ENCODE assay signal across 17 cellular contexts in the genomic region with DNA sequence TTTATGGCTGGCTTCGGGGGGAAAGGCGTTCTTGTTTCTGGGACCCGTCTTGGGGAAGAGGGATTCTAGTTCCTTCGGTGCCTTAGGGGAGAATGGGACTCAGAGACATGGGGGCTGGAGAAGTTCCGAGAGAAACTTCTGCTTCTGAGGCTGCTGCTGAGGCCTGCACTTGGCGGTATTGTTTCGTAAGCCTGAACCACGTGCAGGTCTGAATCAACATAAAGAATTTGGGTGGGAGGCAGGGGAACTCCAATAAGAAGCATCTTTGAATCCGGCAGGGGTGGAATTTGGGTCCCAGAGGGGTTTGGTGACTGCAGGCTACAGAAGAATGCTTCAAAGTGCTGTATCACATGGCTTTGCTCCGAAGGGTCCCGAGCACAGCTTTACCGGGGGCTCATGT. TPM values are rescaled to one million over a fixed set of nuclear protein-coding genes. Genes with fewer than 3 reads are reported as not detected.
DNase-seq lines count a peak whose midpoint lies in the region; ATAC-seq and TF ChIP-seq lines count a peak whose summit lies in the region.
"Had no signal": no experiment of that assay in that cellular context is flagged by ENCODE, and none has a peak within 500 bp of the region (broad histone marks: within the 10 kb centered on the region; RNA-seq: fewer than 3 reads in every experiment).

No MANE protein-coding gene starts in this region.

- peak; percentile 32 for DNase-seq in KBM-7
- no peak for DNase-seq in SK-N-MC (ENCODE audit: low read depth, low spot score)
- DNase-seq in mesendoderm = no peak
- DNase-seq: activated T-cell treated with anti-CD3 and anti-CD28 coated beads, Interleukin-2, amount 50 U/mL, for 48 hours; MM.1S; natural killer cell; NCI-H187 treated with DMSO at 0.1 percent for 48 hours; NCI-H2227 treated with DMSO at 0.1 percent for 48 hours; stimulated activated naive CD8-positive, alpha-beta T cell treated with anti-CD3 and anti-CD28 coated beads, Interleukin-15, Interleukin-2, amounts not matched to agents 100 U/mL and 50 U/mL, for 24 hours; T1000 had no signal

- H2BK120ac ChIP-seq in mesendoderm (ENCODE audit: low read depth, low read length) = no peak overlapping the region

- H3K4ac ChIP-seq in mesendoderm (ENCODE audit: low read depth, low read length) = peak overlapping the region; percentile 38

- H3K27ac ChIP-seq in SK-N-MC = peak overlapping the region; percentile 85
- H3K27ac ChIP-seq in mesendoderm (ENCODE audit: low read depth, low read length) = no peak overlapping the region
- H3K27ac ChIP-seq in subcutaneous abdominal adipose tissue (ENCODE audit: low read depth, low read length) = peak overlapping the region; percentile 69
- H3K27ac ChIP-seq: gastroesophageal sphincter, pancreas had no signal

- H2BK5ac ChIP-seq in mesendoderm (ENCODE audit: low read length) = no peak overlapping the region

- peak overlapping the region; percentile 49 for H3K56ac ChIP-seq in mesendoderm (ENCODE audit: low read length)

- in situ Hi-C loops in KBM-7 (cut with MboI; ENCODE audit: low pct_unique_long_range_greater_than_20kb, low sequenced_read_pairs) = no loop called here

- H2AK5ac ChIP-seq in mesendoderm (ENCODE audit: low read length) = no peak overlapping the region

- H3K36me3 ChIP-seq in SK-N-MC (ENCODE audit: insufficient read depth, low read length) (peaks cover 21% of the 10 kb centered on the region), mesendoderm (ENCODE audit: control insufficient read depth, insufficient read depth, low read length) (no peaks in the 10 kb centered on the region), subcutaneous abdominal adipose tissue (ENCODE audit: control insufficient read depth in 5 of 5, insufficient read depth in 5 of 5, low read length in 5 of 5) (no peaks in the 10 kb centered on the region)
- H3K36me3 ChIP-seq: gastroesophageal sphincter, pancreas had no signal

- no peak overlapping the region for H4K8ac ChIP-seq in mesendoderm (ENCODE audit: low read depth, low read length)

- no peak overlapping the region for H2BK15ac ChIP-seq in mesendoderm (replicated peaks; ENCODE audit: low read depth)

- no peak overlapping the region for H3K23ac ChIP-seq in mesendoderm (ENCODE audit: low read length)

- peak overlapping the region; percentile 35 for H3K18ac ChIP-seq in mesendoderm (ENCODE audit: low read length)

- H3K79me1 ChIP-seq in mesendoderm (ENCODE audit: low read length) = no peaks in the 10 kb centered on the region

- H3K4me3 ChIP-seq in SK-N-MC (no peak overlapping the region), mesendoderm (ENCODE audit: low read length) (no peak overlapping the region), subcutaneous abdominal adipose tissue (ENCODE audit: low read depth in 1 of 5, low read length in 5 of 5) (no peak overlapping the region)
- H3K4me3 ChIP-seq: gastroesophageal sphincter, pancreas had no signal

- no CpG with 5 or more reads among the region's 12 CpGs for WGBS in mesendoderm (ENCODE audit: extremely low coverage, insufficient coverage, low lambda C conversion rate)

- H3K9me3 ChIP-seq in SK-N-MC (ENCODE audit: low read depth, low read length) (no peaks in the 10 kb centered on the region), subcutaneous abdominal adipose tissue (ENCODE audit: control insufficient read depth in 5 of 5, low read length in 5 of 5) (no peaks in the 10 kb centered on the region)
- H3K9me3 ChIP-seq: gastroesophageal sphincter, pancreas had no signal

- no peaks in the 10 kb centered on the region for H3K27me3 ChIP-seq in mesendoderm (ENCODE audit: insufficient read depth, low read length, poor library complexity)
- H3K27me3 ChIP-seq in subcutaneous abdominal adipose tissue (ENCODE audit: control insufficient read depth in 5 of 5, insufficient read depth in 4 of 5, low read length in 5 of 5) = peaks cover 0 to 4% (median 3%) of the 10 kb centered on the region in 5 donors
- H3K27me3 ChIP-seq: gastroesophageal sphincter, pancreas had no signal

- H3K9ac ChIP-seq in SK-N-MC (ENCODE audit: insufficient read length) (peak overlapping the region; percentile 26), mesendoderm (ENCODE audit: low read length) (no peak overlapping the region), subcutaneous abdominal adipose tissue (ENCODE audit: low read length in 5 of 5) (no peak overlapping the region)

- peaks cover 3% of the 10 kb centered on the region for H3K4me1 ChIP-seq in mesendoderm (ENCODE audit: control insufficient read depth, low read depth, low read length)
- peaks cover 2 to 15% (median 8%) of the 10 kb centered on the region in 5 donors for H3K4me1 ChIP-seq in subcutaneous abdominal adipose tissue (ENCODE audit: control insufficient read depth in 5 of 5, insufficient read depth in 5 of 5, low read length in 5 of 5)
- H3K4me1 ChIP-seq: gastroesophageal sphincter, pancreas had no signal

- H3K4me2 ChIP-seq in mesendoderm (ENCODE audit: low read length) = no peak overlapping the region

- H4K5ac ChIP-seq in mesendoderm (ENCODE audit: low read length) = no peak overlapping the region

- H3K79me2 ChIP-seq in mesendoderm (ENCODE audit: control insufficient read depth, insufficient read depth, low read length) = no peaks in the 10 kb centered on the region

- ATAC-seq in GM21825 (IDR thresholded peaks at IDR 0.05; ENCODE audit: unreplicated experiment) = no peak
- no peak for ATAC-seq in SK-N-SH treated with all-trans-retinoic acid at 6 μM for 48 hours
- no peak for ATAC-seq in GM18520 (IDR thresholded peaks at IDR 0.05; ENCODE audit: unreplicated experiment)
- ATAC-seq in HG02678 (IDR thresholded peaks at IDR 0.05; ENCODE audit: unreplicated experiment) = no peak
- ATAC-seq: natural killer cell; stimulated activated naive CD8-positive, alpha-beta T cell treated with anti-CD3 and anti-CD28 coated beads, Interleukin-15, Interleukin-2, amounts not matched to agents 100 U/mL and 50 U/mL, for 24 hours had no signal

TF ChIP-seq in SK-N-SH treated with all-trans-retinoic acid at 6 μM for 48 hours, 23 proteins besides CTCF, POLR2A, EP300 and RAD21 (continues in another document):
- TF ChIP-seq, protein P1, sequence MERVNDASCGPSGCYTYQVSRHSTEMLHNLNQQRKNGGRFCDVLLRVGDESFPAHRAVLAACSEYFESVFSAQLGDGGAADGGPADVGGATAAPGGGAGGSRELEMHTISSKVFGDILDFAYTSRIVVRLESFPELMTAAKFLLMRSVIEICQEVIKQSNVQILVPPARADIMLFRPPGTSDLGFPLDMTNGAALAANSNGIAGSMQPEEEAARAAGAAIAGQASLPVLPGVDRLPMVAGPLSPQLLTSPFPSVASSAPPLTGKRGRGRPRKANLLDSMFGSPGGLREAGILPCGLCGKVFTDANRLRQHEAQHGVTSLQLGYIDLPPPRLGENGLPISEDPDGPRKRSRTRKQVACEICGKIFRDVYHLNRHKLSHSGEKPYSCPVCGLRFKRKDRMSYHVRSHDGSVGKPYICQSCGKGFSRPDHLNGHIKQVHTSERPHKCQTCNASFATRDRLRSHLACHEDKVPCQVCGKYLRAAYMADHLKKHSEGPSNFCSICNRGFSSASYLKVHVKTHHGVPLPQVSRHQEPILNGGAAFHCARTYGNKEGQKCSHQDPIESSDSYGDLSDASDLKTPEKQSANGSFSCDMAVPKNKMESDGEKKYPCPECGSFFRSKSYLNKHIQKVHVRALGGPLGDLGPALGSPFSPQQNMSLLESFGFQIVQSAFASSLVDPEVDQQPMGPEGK (CRISPR knock-in tag; IDR thresholded peaks at IDR 0.05; ENCODE audit: borderline replicate concordance) = no peak
- no peak for TF ChIP-seq OSR1 (CRISPR knock-in tag; IDR thresholded peaks at IDR 0.05)
- no peak for TF ChIP-seq BACH2 (CRISPR knock-in tag; IDR thresholded peaks at IDR 0.05; ENCODE audit: borderline replicate concordance)
- no peak for TF ChIP-seq ZFP3 (CRISPR knock-in tag; IDR thresholded peaks at IDR 0.05)
- TF ChIP-seq, protein P2, sequence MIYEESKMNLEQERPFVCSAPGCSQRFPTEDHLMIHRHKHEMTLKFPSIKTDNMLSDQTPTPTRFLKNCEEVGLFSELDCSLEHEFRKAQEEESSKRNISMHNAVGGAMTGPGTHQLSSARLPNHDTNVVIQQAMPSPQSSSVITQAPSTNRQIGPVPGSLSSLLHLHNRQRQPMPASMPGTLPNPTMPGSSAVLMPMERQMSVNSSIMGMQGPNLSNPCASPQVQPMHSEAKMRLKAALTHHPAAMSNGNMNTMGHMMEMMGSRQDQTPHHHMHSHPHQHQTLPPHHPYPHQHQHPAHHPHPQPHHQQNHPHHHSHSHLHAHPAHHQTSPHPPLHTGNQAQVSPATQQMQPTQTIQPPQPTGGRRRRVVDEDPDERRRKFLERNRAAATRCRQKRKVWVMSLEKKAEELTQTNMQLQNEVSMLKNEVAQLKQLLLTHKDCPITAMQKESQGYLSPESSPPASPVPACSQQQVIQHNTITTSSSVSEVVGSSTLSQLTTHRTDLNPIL (CRISPR knock-in tag; IDR thresholded peaks at IDR 0.05; ENCODE audit: low read depth) = no peak
- TF ChIP-seq, protein P3, sequence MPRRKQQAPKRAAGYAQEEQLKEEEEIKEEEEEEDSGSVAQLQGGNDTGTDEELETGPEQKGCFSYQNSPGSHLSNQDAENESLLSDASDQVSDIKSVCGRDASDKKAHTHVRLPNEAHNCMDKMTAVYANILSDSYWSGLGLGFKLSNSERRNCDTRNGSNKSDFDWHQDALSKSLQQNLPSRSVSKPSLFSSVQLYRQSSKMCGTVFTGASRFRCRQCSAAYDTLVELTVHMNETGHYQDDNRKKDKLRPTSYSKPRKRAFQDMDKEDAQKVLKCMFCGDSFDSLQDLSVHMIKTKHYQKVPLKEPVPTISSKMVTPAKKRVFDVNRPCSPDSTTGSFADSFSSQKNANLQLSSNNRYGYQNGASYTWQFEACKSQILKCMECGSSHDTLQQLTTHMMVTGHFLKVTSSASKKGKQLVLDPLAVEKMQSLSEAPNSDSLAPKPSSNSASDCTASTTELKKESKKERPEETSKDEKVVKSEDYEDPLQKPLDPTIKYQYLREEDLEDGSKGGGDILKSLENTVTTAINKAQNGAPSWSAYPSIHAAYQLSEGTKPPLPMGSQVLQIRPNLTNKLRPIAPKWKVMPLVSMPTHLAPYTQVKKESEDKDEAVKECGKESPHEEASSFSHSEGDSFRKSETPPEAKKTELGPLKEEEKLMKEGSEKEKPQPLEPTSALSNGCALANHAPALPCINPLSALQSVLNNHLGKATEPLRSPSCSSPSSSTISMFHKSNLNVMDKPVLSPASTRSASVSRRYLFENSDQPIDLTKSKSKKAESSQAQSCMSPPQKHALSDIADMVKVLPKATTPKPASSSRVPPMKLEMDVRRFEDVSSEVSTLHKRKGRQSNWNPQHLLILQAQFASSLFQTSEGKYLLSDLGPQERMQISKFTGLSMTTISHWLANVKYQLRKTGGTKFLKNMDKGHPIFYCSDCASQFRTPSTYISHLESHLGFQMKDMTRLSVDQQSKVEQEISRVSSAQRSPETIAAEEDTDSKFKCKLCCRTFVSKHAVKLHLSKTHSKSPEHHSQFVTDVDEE (CRISPR knock-in tag; IDR thresholded peaks at IDR 0.05) = no peak

RNA-seq across cellular contexts. Expression of a gene that starts 15.1 kb away (rescaled TPM):
- 0.27 TPM for polyA plus RNA-seq in mesendoderm (2013, experiment 1 of 2)
- polyA plus RNA-seq in mesendoderm (2013, experiment 2 of 2) = 0.17 TPM
